9 cellular contexts compared by ENCODE assay signal in genomic region chr19:14450168-14450874, GRCh38. TPM values are rescaled to one million over a fixed set of nuclear protein-coding genes. Genes with fewer than 3 reads are reported as not detected.
A peak's percentile ranks its signal among the peaks of the same experiment; 100 is the strongest.
DNase-seq lines count a peak whose midpoint lies in the region; ATAC-seq, FAIRE-seq and TF ChIP-seq lines count a peak whose summit lies in the region.
"Had no signal": no experiment of that assay in that cellular context is flagged by ENCODE, and none has a peak within 500 bp of the region (broad histone marks: within the 10 kb centered on the region; RNA-seq: fewer than 3 reads in every experiment).

No MANE protein-coding gene starts in this region.

- peaks cover 49 to 100% (median 89%) of the 10 kb centered on the region in 4 donors for H3K36me3 ChIP-seq in upper lobe of left lung

- TF ChIP-seq POLR2A in GM12891 (IDR thresholded peaks at IDR 0.05; ENCODE audit: low read depth, low read length) (no peak), upper lobe of left lung (IDR thresholded peaks at IDR 0.05) (no peak)

- H3K27me3 ChIP-seq in upper lobe of left lung = no peaks in the 10 kb centered on the region

- DNase-seq in GM12891 (ENCODE audit: insufficient read length, low spot score) (peak; percentile 82), NCI-H774 (lab: John Stamatoyannopoulos, UW) (peak; percentile 5), iPS DF 4.7 (ENCODE audit: extremely low read depth, low spot score) (peak; percentile 78), upper lobe of left lung (peak in 1 of 2 donors; percentile 72), NCI-H524 (lab: John Stamatoyannopoulos, UW) (no peak)
- DNase-seq in activated CD8-positive, alpha-beta memory T cell treated with anti-CD3 and anti-CD28 coated beads, Interleukin-2, amount 50 U/mL, for 24 hours (ENCODE audit: extremely low read depth) = peak; percentile 47

- H3K9me3 ChIP-seq in upper lobe of left lung = no peaks in the 10 kb centered on the region

- H3K4me1 ChIP-seq in upper lobe of left lung = peaks cover 0 to 3% (median 0%) of the 10 kb centered on the region in 4 donors

- WGBS in upper lobe of left lung, 2 donors = 85 to 90% methylated on average over 25 to 30 of the region's 30 CpGs

- ATAC-seq in upper lobe of left lung (ENCODE audit: low FRiP score in 2 of 2) (peak; percentile 55 to 60), HG03108 (IDR thresholded peaks at IDR 0.05; ENCODE audit: unreplicated experiment) (no peak), HG03520 (IDR thresholded peaks at IDR 0.05; ENCODE audit: unreplicated experiment) (no peak)

- TF ChIP-seq EP300 in upper lobe of left lung (IDR thresholded peaks at IDR 0.05) = no peak

- FAIRE-seq in GM12891 (lab: Jason Lieb, UNC) = peak; percentile 45
- FAIRE-seq: islet of Langerhans had no signal

- TF ChIP-seq CTCF in upper lobe of left lung (IDR thresholded peaks at IDR 0.05) = no peak

- no peak overlapping the region for H3K27ac ChIP-seq in upper lobe of left lung

- no peak overlapping the region for H3K4me3 ChIP-seq in upper lobe of left lung

TF ChIP-seq in GM12891, 5 proteins besides CTCF, POLR2A, EP300 and RAD21:
- no peak for TF ChIP-seq POU2F2 (IDR thresholded peaks at IDR 0.05; ENCODE audit: low read depth, low read length)

RNA-seq across cellular contexts. Expression of gene PKN1, which starts 17.2 kb away (rescaled TPM):
- 77.0 TPM for polyA plus RNA-seq in GM12891 (2012; ENCODE audit: low read depth, missing spikeins)
- total RNA-seq in upper lobe of left lung = 100 to 1,000 TPM in 5 of 6 donors, 10 to 100 TPM in 1; 95.2 to 278 (median 200) TPM

RNA-seq across cellular contexts. Expression of gene PTGER1, which starts 24.8 kb away (rescaled TPM):
- polyA plus RNA-seq in GM12891 (2012; ENCODE audit: low read depth, missing spikeins) = not detected
- 1 to 10 TPM in 2 of 6 donors, under 1 TPM in 1, not detected in 3; 0.59 to 3.9 (median 1.7) TPM for total RNA-seq in upper lobe of left lung

RNA-seq across cellular contexts. Expression of gene DDX39A, which starts 31.2 kb away (rescaled TPM):
- polyA plus RNA-seq in GM12891 (2012; ENCODE audit: low read depth, missing spikeins) = 153 TPM
- total RNA-seq in upper lobe of left lung = 100 to 1,000 TPM in 2 of 6 donors, 10 to 100 TPM in 4; 47.6 to 189 (median 86.0) TPM

RNA-seq across cellular contexts. Expression of gene GIPC1, which starts 45.6 kb away (rescaled TPM):
- 10.4 TPM for polyA plus RNA-seq in GM12891 (2012; ENCODE audit: low read depth, missing spikeins)
- total RNA-seq in upper lobe of left lung = 100 to 1,000 TPM; 103 to 283 (median 152) TPM

Comparison
In these comparisons a context has a peak if more than half of its experiments do, and no peak if none do; other contexts are left out.
1. DNase-seq: peak in GM12891 (single experiment), NCI-H774 (single experiment), activated CD8-positive, alpha-beta memory T cell treated with anti-CD3 and anti-CD28 coated beads, Interleukin-2, amount 50 U/mL, for 24 hours (single experiment) and iPS DF 4.7 (single experiment); none in NCI-H524 (0 of 2).
2. ATAC-seq: peak in upper lobe of left lung (2 of 2); none in HG03108 (single experiment) and HG03520 (single experiment).